Comparison of ENCODE assay signal across 8 cellular contexts in genomic region chr17:9020096-9020823, GRCh38. TPM values are rescaled to one million over a fixed set of nuclear protein-coding genes. Genes with fewer than 3 reads are reported as not detected.
DNase-seq lines count a peak whose midpoint lies in the region; ATAC-seq and TF ChIP-seq lines count a peak whose summit lies in the region.

No MANE protein-coding gene starts in this region.

- H3K9me3 Mint-ChIP-seq in activated naive CD8-positive, alpha-beta T cell treated with anti-CD3 and anti-CD28 coated beads, Interleukin-2, amount 50 U/mL, for 24 hours: no peaks in the 10 kb centered on the region

- H3K27ac ChIP-seq in heart right ventricle (peak overlapping the region in 6 of 10 donors; percentile 53 to 81 (median 72)), uterus (peak overlapping the region; percentile 67 to 71)

- WGBS in heart right ventricle, 2 donors: 49 to 53% methylated on average over 20 of the region's 20 CpGs

- H3K4me1 ChIP-seq in heart right ventricle (peaks cover 2 to 42% (median 36%) of the 10 kb centered on the region in 9 donors), mononuclear cell (ENCODE audit: insufficient read depth, low read length) (peaks cover 29% of the 10 kb centered on the region), uterus (peaks cover 0 to 8% of the 10 kb centered on the region in 2 donors), mucosa of descending colon (ENCODE audit: low read depth) (peaks cover 27% of the 10 kb centered on the region)

- DNase-seq in heart right ventricle (no peak), left ventricle myocardium superior (no peak), uterus (no peak), mucosa of descending colon (no peak)
- no peak for DNase-seq in activated naive CD8-positive, alpha-beta T cell treated with anti-CD3 and anti-CD28 coated beads, Interleukin-2, amount 50 U/mL, for 24 hours

- peak overlapping the region; percentile 53 for H3K4me3 Mint-ChIP-seq in activated naive CD8-positive, alpha-beta T cell treated with anti-CD3 and anti-CD28 coated beads, Interleukin-2, amount 50 U/mL, for 24 hours

- TF ChIP-seq POLR2A in uterus (IDR thresholded peaks at IDR 0.05): no peak

- H3K36me3 ChIP-seq in heart right ventricle (no peaks in the 10 kb centered on the region), uterus (no peaks in the 10 kb centered on the region), mucosa of descending colon (ENCODE audit: low read depth) (no peaks in the 10 kb centered on the region)

- intact Hi-C loops in heart right ventricle (cut with DNase I): loop anchor here in 2 of 10 donors (10.0 kb wide), 1 partner anchor 85 kb away; no protein-coding TSS in a partner anchor
- intact Hi-C loops in left ventricle myocardium superior (cut with micrococcal nuclease): no loop called here
- intact Hi-C loops in uterus (cut with DNase I; ENCODE audit: low total_unique reads): no loop called here
- intact Hi-C loops in mucosa of descending colon (cut with DNase I, micrococcal nuclease): no loop called here

- H3K9me3 ChIP-seq in heart right ventricle (no peaks in the 10 kb centered on the region), mononuclear cell (ENCODE audit: low read depth, low read length) (no peaks in the 10 kb centered on the region), uterus (no peaks in the 10 kb centered on the region), mucosa of descending colon (no peaks in the 10 kb centered on the region)

- no peak overlapping the region for H3K27ac Mint-ChIP-seq in activated naive CD8-positive, alpha-beta T cell treated with anti-CD3 and anti-CD28 coated beads, Interleukin-2, amount 50 U/mL, for 24 hours

- H3K27me3 ChIP-seq in heart right ventricle: peaks cover 0 to 98% (median 48%) of the 10 kb centered on the region in 7 donors
- peaks cover 68% of the 10 kb centered on the region for H3K27me3 ChIP-seq in mononuclear cell (ENCODE audit: insufficient read depth, low read length)
- H3K27me3 ChIP-seq in uterus: peaks cover 0 to 2% of the 10 kb centered on the region in 2 donors

- peaks cover 9% of the 10 kb centered on the region for H3K4me1 Mint-ChIP-seq in activated naive CD8-positive, alpha-beta T cell treated with anti-CD3 and anti-CD28 coated beads, Interleukin-2, amount 50 U/mL, for 24 hours

- H3K27me3 Mint-ChIP-seq in activated naive CD8-positive, alpha-beta T cell treated with anti-CD3 and anti-CD28 coated beads, Interleukin-2, amount 50 U/mL, for 24 hours: peaks cover 46% of the 10 kb centered on the region

- no peaks in the 10 kb centered on the region for H3K36me3 Mint-ChIP-seq in activated naive CD8-positive, alpha-beta T cell treated with anti-CD3 and anti-CD28 coated beads, Interleukin-2, amount 50 U/mL, for 24 hours (ENCODE audit: low read depth)

- H3K4me3 ChIP-seq in heart right ventricle (peak overlapping the region; percentile 53 to 82 (median 70)), mononuclear cell (ENCODE audit: low read length) (peak overlapping the region; percentile 29), uterus (peak overlapping the region; percentile 48 to 58), mucosa of descending colon (no peak overlapping the region)

- TF ChIP-seq CTCF in heart right ventricle (IDR thresholded peaks at IDR 0.05) (no peak), uterus (IDR thresholded peaks at IDR 0.05) (no peak), mucosa of descending colon (IDR thresholded peaks at IDR 0.05) (no peak)

- ATAC-seq in heart right ventricle (peak in 1 of 8 donors; percentile 14), left ventricle myocardium superior (no peak), GM18909 (IDR thresholded peaks at IDR 0.05; ENCODE audit: poor library complexity, unreplicated experiment) (no peak), mucosa of descending colon (no peak), HG02884 (IDR thresholded peaks at IDR 0.05; ENCODE audit: unreplicated experiment) (no peak)
- no peak for ATAC-seq in activated naive CD8-positive, alpha-beta T cell treated with anti-CD3 and anti-CD28 coated beads, Interleukin-2, amount 50 U/mL, for 24 hours

RNA-seq across cellular contexts. Expression of gene NTN1, which starts 1.1 kb away (rescaled TPM):
- total RNA-seq in heart right ventricle: 10 to 100 TPM in 9 of 10 donors, 1 to 10 TPM in 1; 6.2 to 38.7 (median 17.9) TPM
- polyA plus RNA-seq in heart right ventricle: 1 to 10 TPM; 3.0 to 4.9 TPM
- total RNA-seq in left ventricle myocardium superior: 28.4 TPM
- total RNA-seq in mononuclear cell: 0.21 TPM
- 10 to 100 TPM in 2 of 4 donors, 1 to 10 TPM in 2; 3.3 to 19.2 (median 10.4) TPM for total RNA-seq in uterus
- 10 to 100 TPM in 1 of 3 donors, 1 to 10 TPM in 2; 3.7 to 61.8 (median 4.0) TPM for total RNA-seq in mucosa of descending colon

RNA-seq across cellular contexts. Expression of gene PIK3R5, which starts 54.8 kb away (rescaled TPM):
- total RNA-seq in heart right ventricle (10 to 100 TPM in 1 of 10 donors, 1 to 10 TPM in 7, under 1 TPM in 2; 0.66 to 10.1 (median 2.4) TPM), left ventricle myocardium superior (2.5 TPM), mononuclear cell (184 TPM), uterus (10 to 100 TPM in 2 of 4 donors, 1 to 10 TPM in 2; 1.6 to 12.0 (median 8.4) TPM), mucosa of descending colon (10 to 100 TPM in 1 of 3 donors, 1 to 10 TPM in 2; 2.7 to 10.4 (median 6.8) TPM)
- 1 to 10 TPM; 1.4 to 2.0 TPM for polyA plus RNA-seq in heart right ventricle

Comparison
In these comparisons a context has a peak if more than half of its experiments do, and no peak if none do; other contexts are left out.
1. RNA of gene PIK3R5, which starts 54.8 kb away (total RNA-seq): 184 TPM in mononuclear cell (single experiment); 1.6 to 12.0 TPM in uterus, 2.7 to 10.4 TPM in mucosa of descending colon, 2.5 TPM in left ventricle myocardium superior (single experiment) and 0.66 to 10.1 TPM in heart right ventricle; every median in the first group is over 10 times any median in the second.